12 cellular contexts compared by ENCODE assay signal in the genomic region with DNA sequence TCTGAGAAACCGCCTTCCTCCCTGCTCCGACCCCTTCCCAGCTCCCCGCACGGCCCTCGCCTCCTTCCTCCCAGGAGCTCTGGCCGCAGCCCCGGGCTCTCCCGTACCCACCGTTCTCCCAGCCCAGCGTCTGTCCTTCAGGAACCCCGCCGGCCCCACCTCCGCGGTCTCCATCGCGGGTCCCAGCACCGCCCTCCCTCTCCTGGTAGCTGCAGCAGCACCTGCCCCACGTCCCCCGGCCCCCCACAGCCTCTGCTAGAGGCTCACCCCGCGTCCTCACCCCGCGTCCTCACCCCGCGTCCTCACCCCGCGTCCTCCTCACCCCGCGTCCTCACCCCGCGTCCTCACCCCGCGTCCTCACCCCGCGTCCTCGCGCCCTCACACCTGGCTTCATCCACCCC.
"Had no signal": no experiment of that assay in that cellular context is flagged by ENCODE, and none has a peak within 500 bp of the region (broad histone marks: within the 10 kb centered on the region; RNA-seq: fewer than 3 reads in every experiment).

No MANE protein-coding gene starts in this region.

- H3K36me3 ChIP-seq: heart right ventricle, neutrophil, prostate gland, sigmoid colon, thoracic aorta had no signal

- H3K4me3 ChIP-seq: heart right ventricle, prostate gland, sigmoid colon, thoracic aorta had no signal

- H3K27ac ChIP-seq: heart right ventricle, neutrophil, prostate gland, sigmoid colon, thoracic aorta had no signal

- ATAC-seq: activated CD4-positive, CD25-positive, alpha-beta regulatory T cell treated with anti-CD3 and anti-CD28 coated beads, Interleukin-2, amount 50 U/mL, for 24 hours; heart right ventricle had no signal

- DNase-seq: activated CD4-positive, alpha-beta T cell treated with anti-CD3 and anti-CD28 coated beads, Interleukin-2, amount 50 U/mL, for 4 hours; activated effector memory CD4-positive, alpha-beta T cell treated with anti-CD3 and anti-CD28 coated beads, Interleukin-2, amount 50 U/mL, for 16 hours; activated naive CD8-positive, alpha-beta T cell treated with anti-CD3 and anti-CD28 coated beads for 36 hours; activated T-cell treated with anti-CD3 and anti-CD28 coated beads, Interleukin-2, amount 50 U/mL, for 1 hour; foreskin melanocyte; sigmoid colon; stimulated activated CD4-positive, alpha-beta T cell treated with anti-CD3 and anti-CD28 coated beads, Interleukin-2, amount 100 ng/mL, for 48 hours had no signal

- H3K9me3 ChIP-seq: heart right ventricle, neutrophil, prostate gland, sigmoid colon, thoracic aorta had no signal
